12 cellular contexts compared by ENCODE assay signal in genomic region chr9:19788614-19789271, GRCh38. TPM values are rescaled to one million over a fixed set of nuclear protein-coding genes. Genes with fewer than 3 reads are reported as not detected.
A peak's percentile ranks its signal among the peaks of the same experiment; 100 is the strongest.
DNase-seq lines count a peak whose midpoint lies in the region; ATAC-seq, FAIRE-seq and TF ChIP-seq lines count a peak whose summit lies in the region.
"Had no signal": no experiment of that assay in that cellular context is flagged by ENCODE, and none has a peak within 500 bp of the region (broad histone marks: within the 10 kb centered on the region; RNA-seq: fewer than 3 reads in every experiment).

SLC24A2 (minus strand) TSS chr9:19789037.

- ATAC-seq in stimulated activated effector memory CD8-positive, alpha-beta T cell treated with anti-CD3 and anti-CD28 coated beads, Interleukin-12 subunit alpha, Interleukin-12 subunit beta, amount 100 ng/mL, for 72 hours, result peak; percentile 24
- no peak; the same call in 1 of the 3 replicates for ATAC-seq in HepG2

- no peak within 1 kb of the TSS for H2AFZ ChIP-seq in HepG2 (ENCODE audit: low read length)

- H4K20me1 ChIP-seq in HepG2 (ENCODE audit: insufficient read depth, low read length), result no peaks in the 10 kb centered on the region

- in situ Hi-C loops in HepG2 (cut with HindIII; ENCODE audit: extremely low pct_ligation_motif_present, low pct_unique_long_range_greater_than_20kb), result no loop called here

- TF ChIP-seq EP300 in HepG2 (IDR thresholded peaks at IDR 0.05; ENCODE audit: low read depth in 2 of 2, low read length in 2 of 2), result no peak
- TF ChIP-seq EP300 in HepG2 (CRISPR knock-in tag; IDR thresholded peaks at IDR 0.05; ENCODE audit: borderline replicate concordance), result no peak

- no peak within 1 kb of the TSS for H3K4me2 ChIP-seq in HepG2 (ENCODE audit: low read depth, low read length)

- BruUV-seq in HepG2 (replicated peaks; lab: Mats Ljungman, UMichigan), result no TSS peak

- no peak for TF ChIP-seq RAD21 in HepG2 (CRISPR knock-in tag; IDR thresholded peaks at IDR 0.05)

- no peak within 1 kb of the TSS for H3K9ac ChIP-seq in HepG2 (ENCODE audit: insufficient read depth, low read depth, low read length)

- DNase-seq in NCI-H524 (lab: John Stamatoyannopoulos, UW), result peak; percentile 12 to 55
- no peak for DNase-seq in NCI-H524 treated with DMSO at 0.1 percent for 48 hours (lab: John Stamatoyannopoulos, UW)
- peak; percentile 65 for DNase-seq in iPS-NIHi11 (ENCODE audit: low spot score)
- no peak for DNase-seq in stimulated activated effector memory CD8-positive, alpha-beta T cell treated with anti-CD3 and anti-CD28 coated beads, Interleukin-12 subunit alpha, Interleukin-12 subunit beta, amount 100 ng/mL, for 72 hours (ENCODE audit: low spot score in 2 of 2)
- no peak for DNase-seq in GOT3 (lab: John Stamatoyannopoulos, UW)
- DNase-seq in HepG2 (ENCODE audit: low spot score), result no peak
- DNase-seq in stimulated activated CD4-positive, alpha-beta T cell treated with anti-CD3 and anti-CD28 coated beads, Interleukin-1b, Interleukin-23, amount 100 ng/mL, for 48 hours, result no peak
- DNase-seq: erythroblast, naive B cell had no signal

- no peaks in the 10 kb centered on the region for H3K4me1 ChIP-seq in HepG2 (ENCODE audit: insufficient read depth, low read length)

- H3K4me3 ChIP-seq in HepG2 (replicated peaks in 1 of 3; ENCODE audit: insufficient read depth in 1 of 3, low read depth in 2 of 3, low read length in 3 of 3), result no peak within 1 kb of the TSS

- no peak for FAIRE-seq in HepG2 (lab: Jason Lieb, UNC)

- WGBS in HepG2 (ENCODE audit: low lambda C conversion rate), result 68% methylated on average over 18 of the region's 67 CpGs

- no peaks in the 10 kb centered on the region for H3K9me3 ChIP-seq in HepG2 (ENCODE audit: low read length)

- no peak for TF ChIP-seq CTCF in HepG2 (CRISPR knock-in tag; IDR thresholded peaks at IDR 0.05)

- CTCF ChIA-PET in HepG2 (lab: Yijun Ruan, JAX; ENCODE audit: low intra/inter-chr PET ratio, low total read pairs), result no interaction called here

- no peak for TF ChIP-seq POLR2A in HepG2 (IDR thresholded peaks at IDR 0.05; ENCODE audit: insufficient read depth in 1 of 2, low read depth in 2 of 2, low read length in 2 of 2)

- no peaks in the 10 kb centered on the region for H3K4me1 Mint-ChIP-seq in stimulated activated effector memory CD8-positive, alpha-beta T cell treated with anti-CD3 and anti-CD28 coated beads, Interleukin-12 subunit alpha, Interleukin-12 subunit beta, amount 100 ng/mL, for 72 hours

- no peaks in the 10 kb centered on the region for H3K79me2 ChIP-seq in HepG2 (ENCODE audit: insufficient read depth, low read length)

- intact Hi-C loops in HepG2 (cut with micrococcal nuclease; ENCODE audit: unreplicated experiment), result no loop called here

- no peak within 1 kb of the TSS for H3K27ac Mint-ChIP-seq in stimulated activated effector memory CD8-positive, alpha-beta T cell treated with anti-CD3 and anti-CD28 coated beads, Interleukin-12 subunit alpha, Interleukin-12 subunit beta, amount 100 ng/mL, for 72 hours
- H3K27ac Mint-ChIP-seq: naive B cell; T-helper 2 cell treated with Interferon-gamma antibody and Interleukin-4, amounts not matched to agents 5 μg/mL and 100 μg/mL, for 36 hours had no signal

- no peak within 1 kb of the TSS for H3K4me3 Mint-ChIP-seq in stimulated activated effector memory CD8-positive, alpha-beta T cell treated with anti-CD3 and anti-CD28 coated beads, Interleukin-12 subunit alpha, Interleukin-12 subunit beta, amount 100 ng/mL, for 72 hours
- H3K4me3 Mint-ChIP-seq: naive B cell; T-helper 2 cell treated with Interferon-gamma antibody and Interleukin-4, amounts not matched to agents 5 μg/mL and 100 μg/mL, for 36 hours had no signal

- H3K36me3 Mint-ChIP-seq in stimulated activated effector memory CD8-positive, alpha-beta T cell treated with anti-CD3 and anti-CD28 coated beads, Interleukin-12 subunit alpha, Interleukin-12 subunit beta, amount 100 ng/mL, for 72 hours, result no peaks in the 10 kb centered on the region
- H3K36me3 Mint-ChIP-seq: naive B cell had no signal

- H3K27me3 ChIP-seq in HepG2 (ENCODE audit: control insufficient read depth in 1 of 2, insufficient read depth in 2 of 2, low read length in 2 of 2), result no peaks in the 10 kb centered on the region

- H3K9me3 Mint-ChIP-seq in stimulated activated effector memory CD8-positive, alpha-beta T cell treated with anti-CD3 and anti-CD28 coated beads, Interleukin-12 subunit alpha, Interleukin-12 subunit beta, amount 100 ng/mL, for 72 hours, result no peaks in the 10 kb centered on the region
- H3K9me3 Mint-ChIP-seq: T-helper 2 cell treated with Interferon-gamma antibody and Interleukin-4, amounts not matched to agents 5 μg/mL and 100 μg/mL, for 36 hours had no signal

- H3K36me3 ChIP-seq in HepG2 (replicated peaks in 1 of 2; ENCODE audit: control insufficient read depth in 1 of 2, insufficient read depth in 2 of 2, low read length in 2 of 2), result no peaks in the 10 kb centered on the region

- H3K27ac ChIP-seq in angular gyrus (ENCODE audit: low read depth, low read length) (peak within 1 kb of the TSS; percentile 92), HepG2 (ENCODE audit: extremely low read length, insufficient read depth, low read length) (no peak within 1 kb of the TSS)

- POLR2A ChIA-PET in HepG2 (lab: Yijun Ruan, JAX), result no interaction called here

TF ChIP-seq in HepG2, 621 proteins besides CTCF, POLR2A, EP300 and RAD21 (continues in another document):
- TF ChIP-seq ZNF816 (CRISPR knock-in tag; IDR thresholded peaks at IDR 0.05; ENCODE audit: borderline replicate concordance), result no peak
- no peak for TF ChIP-seq LCORL (IDR thresholded peaks at IDR 0.05)
- TF ChIP-seq LCORL (CRISPR knock-in tag; IDR thresholded peaks at IDR 0.05), result no peak
- TF ChIP-seq ZNF709 (CRISPR knock-in tag; IDR thresholded peaks at IDR 0.05), result no peak
- TF ChIP-seq CHCHD3 (CRISPR knock-in tag; IDR thresholded peaks at IDR 0.05), result no peak
- TF ChIP-seq ZNF263 (CRISPR knock-in tag; IDR thresholded peaks at IDR 0.05), result no peak
- no peak for TF ChIP-seq ZC3H13 (CRISPR knock-in tag; IDR thresholded peaks at IDR 0.05)
- no peak for TF ChIP-seq KLF15 (CRISPR knock-in tag; IDR thresholded peaks at IDR 0.05; ENCODE audit: borderline replicate concordance)
- TF ChIP-seq, protein P1, sequence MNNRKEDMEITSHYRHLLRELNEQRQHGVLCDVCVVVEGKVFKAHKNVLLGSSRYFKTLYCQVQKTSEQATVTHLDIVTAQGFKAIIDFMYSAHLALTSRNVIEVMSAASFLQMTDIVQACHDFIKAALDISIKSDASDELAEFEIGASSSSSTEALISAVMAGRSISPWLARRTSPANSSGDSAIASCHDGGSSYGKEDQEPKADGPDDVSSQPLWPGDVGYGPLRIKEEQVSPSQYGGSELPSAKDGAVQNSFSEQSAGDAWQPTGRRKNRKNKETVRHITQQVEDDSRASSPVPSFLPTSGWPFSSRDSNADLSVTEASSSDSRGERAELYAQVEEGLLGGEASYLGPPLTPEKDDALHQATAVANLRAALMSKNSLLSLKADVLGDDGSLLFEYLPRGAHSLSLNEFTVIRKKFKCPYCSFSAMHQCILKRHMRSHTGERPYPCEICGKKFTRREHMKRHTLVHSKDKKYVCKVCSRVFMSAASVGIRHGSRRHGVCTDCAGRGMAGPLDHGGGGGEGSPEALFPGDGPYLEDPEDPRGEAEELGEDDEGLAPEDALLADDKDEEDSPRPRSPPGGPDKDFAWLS (CRISPR knock-in tag; IDR thresholded peaks at IDR 0.05; ENCODE audit: borderline replicate concordance), result no peak
- TF ChIP-seq ZNF296 (CRISPR knock-in tag; conservative IDR thresholded peaks at IDR 0.05), result no peak
- no peak for TF ChIP-seq PHB2 (IDR thresholded peaks at IDR 0.05; ENCODE audit: partially characterized antibody)
- no peak for TF ChIP-seq NFIC (IDR thresholded peaks at IDR 0.05; ENCODE audit: low read length)

RNA-seq across cellular contexts. Expression of gene SLC24A2, which starts in this region (rescaled TPM):
- not detected in 2 replicates for total RNA-seq in HepG2 (2016; rRNA removed; fragmentation: Illumina TruSeq; extraction: Trizol)
- total RNA-seq in HepG2 (2016; cell fraction: cytosol; rRNA removed; fragmentation: Illumina TruSeq; extraction: Trizol; ENCODE audit: low read depth), result not detected in 2 replicates
- not detected in 2 replicates for total RNA-seq in HepG2 (2016; cell fraction: insoluble cytoplasmic fraction; rRNA removed; fragmentation: Illumina TruSeq; extraction: Trizol)
- total RNA-seq in HepG2 (2016; cell fraction: membrane; rRNA removed; fragmentation: Illumina TruSeq; extraction: Trizol), result not detected in 2 replicates
- not detected in 2 replicates for total RNA-seq in HepG2 (2016; cell fraction: nucleus; rRNA removed; fragmentation: Illumina TruSeq; extraction: Trizol)
- under 0.01 and 0.01 TPM in 2 replicates for polyA plus RNA-seq in HepG2 (2011; rRNA removed)
- polyA plus RNA-seq in HepG2 (2011; cell fraction: cytosol; rRNA removed), result under 0.01 TPM in 1 of 2 replicates, not detected in the other
- polyA plus RNA-seq in HepG2 (2011; cell fraction: nucleus; rRNA removed), result not detected in 2 replicates
- not detected in 2 replicates for polyA plus RNA-seq in HepG2 (2012)
- polyA plus RNA-seq in HepG2 (2016; cell fraction: cytosol; fragmentation: Illumina TruSeq; extraction: Trizol; ENCODE audit: low read depth), result not detected in 2 replicates
- not detected in 2 replicates for polyA plus RNA-seq in HepG2 (2016; cell fraction: insoluble cytoplasmic fraction; fragmentation: Illumina TruSeq; extraction: Trizol; ENCODE audit: low read depth)
- not detected in 2 replicates for polyA plus RNA-seq in HepG2 (2016; cell fraction: membrane; fragmentation: Illumina TruSeq; extraction: Trizol; ENCODE audit: low read depth)
- polyA plus RNA-seq in HepG2 (2016; cell fraction: nucleus; fragmentation: Illumina TruSeq; extraction: Trizol; ENCODE audit: insufficient read depth, low read depth), result not detected in 2 replicates
- polyA minus RNA-seq in HepG2 (2011; rRNA and poly(A)+ RNA removed; ENCODE audit: low replicate concordance), result 0.02 TPM in 2 replicates
- not detected in 2 replicates for polyA minus RNA-seq in HepG2 (2011; cell fraction: cytosol; rRNA and poly(A)+ RNA removed)
- polyA minus RNA-seq in HepG2 (2011; cell fraction: nucleus; rRNA and poly(A)+ RNA removed), result under 0.01 and 0.12 TPM in 2 replicates
- total RNA-seq: NCI-H460 had no signal

Comparison
In these comparisons a context has a peak if more than half of its experiments do, and no peak if none do; other contexts are left out.
1. DNase-seq: peak in NCI-H524 (2 of 2) and iPS-NIHi11 (single experiment); none in NCI-H524 treated with DMSO at 0.1 percent for 48 hours (single experiment), stimulated activated effector memory CD8-positive, alpha-beta T cell treated with anti-CD3 and anti-CD28 coated beads, Interleukin-12 subunit alpha, Interleukin-12 subunit beta, amount 100 ng/mL, for 72 hours (0 of 2), GOT3 (single experiment), HepG2 (single experiment) and stimulated activated CD4-positive, alpha-beta T cell treated with anti-CD3 and anti-CD28 coated beads, Interleukin-1b, Interleukin-23, amount 100 ng/mL, for 48 hours (single experiment).